ENCODE assay signal across 19 cellular contexts in genomic region chr10:21197838-21198237, GRCh38.
A peak's percentile ranks its signal among the peaks of the same experiment; 100 is the strongest.
DNase-seq lines count a peak whose midpoint lies in the region; ATAC-seq, FAIRE-seq and TF ChIP-seq lines count a peak whose summit lies in the region.
"Had no signal": no experiment of that assay in that cellular context is flagged by ENCODE, and none has a peak within 500 bp of the region (broad histone marks: within the 10 kb centered on the region; RNA-seq: fewer than 3 reads in every experiment).

No MANE protein-coding gene starts in this region.

- no peak overlapping the region for H3K14ac ChIP-seq in H1 (ENCODE audit: insufficient read length)

- no peaks in the 10 kb centered on the region for H3K36me3 Mint-ChIP-seq in activated CD4-positive, alpha-beta T cell treated with anti-CD3 and anti-CD28 coated beads for 36 hours (ENCODE audit: low read depth)
- H3K36me3 Mint-ChIP-seq: CD4-positive, alpha-beta memory T cell had no signal

- TF ChIP-seq EP300 in A549 (IDR thresholded peaks at IDR 0.05) (no peak), H1 (IDR thresholded peaks at IDR 0.05; ENCODE audit: borderline replicate concordance in 1 of 2, low read depth in 2 of 2, low read length in 2 of 2) (no peak)

- H3K18ac ChIP-seq in H1 (ENCODE audit: extremely low read depth, low read length) = no peak overlapping the region

- no peak overlapping the region for H4K8ac ChIP-seq in H1 (ENCODE audit: extremely low read depth, insufficient read depth, low read length)

- no peak overlapping the region for H2AK5ac ChIP-seq in H1 (ENCODE audit: low read depth, low read length)

- no peak overlapping the region for H3K23ac ChIP-seq in H1 (ENCODE audit: insufficient read length)

- H4K91ac ChIP-seq in H1 (replicated peaks; ENCODE audit: insufficient read length, low read length) = no peak overlapping the region

- H3K4ac ChIP-seq in H1 (replicated peaks; ENCODE audit: insufficient read length, low read depth, low read length) = no peak overlapping the region

- TF ChIP-seq POLR2A in A549 (IDR thresholded peaks at IDR 0.05; ENCODE audit: low read length) (no peak), H1 (IDR thresholded peaks at IDR 0.05; ENCODE audit: control extremely low read depth in 1 of 2, low read depth in 2 of 2, low read length in 2 of 2) (no peak)

- H2BK5ac ChIP-seq in H1 (ENCODE audit: low read depth, low read length) = no peak overlapping the region

- no peaks in the 10 kb centered on the region for H4K20me1 ChIP-seq in H1 (replicated peaks in 1 of 2; ENCODE audit: control insufficient read depth in 1 of 2, insufficient read depth in 2 of 2, low read length in 2 of 2)

- H3K27ac ChIP-seq in A549 (no peak overlapping the region), HEK293 (ENCODE audit: extremely low read depth, low read depth, low read length) (no peak overlapping the region), H1 (ENCODE audit: low read depth, low read length) (no peak overlapping the region)

- peaks cover 15% of the 10 kb centered on the region for H3K9me3 Mint-ChIP-seq in activated CD4-positive, alpha-beta T cell treated with anti-CD3 and anti-CD28 coated beads for 36 hours (ENCODE audit: low read depth)

- POLR2A ChIA-PET in A549 (lab: Yijun Ruan, JAX) = no interaction called here
- POLR2A ChIA-PET in HEK293 (lab: Yijun Ruan, JAX) = no interaction called here
- POLR2A ChIA-PET in H1 (lab: Charles Lee; ENCODE audit: partially characterized antibody) = interaction anchor here (0.6 kb wide), 1 partner anchor 9 kb away, joined by 3 read pairs; no protein-coding TSS in a partner anchor
- POLR2A ChIA-PET in activated CD4-positive, alpha-beta T cell treated with anti-CD3 and anti-CD28 coated beads for 36 hours (lab: Charles Lee) = no interaction called here

- TF ChIP-seq CTCF in A549 (IDR thresholded peaks at IDR 0.05) (no peak), HEK293 (tag by site-specific recombination; IDR thresholded peaks at IDR 0.05) (no peak), H1 (IDR thresholded peaks at IDR 0.05; ENCODE audit: control extremely low read depth in 1 of 3, insufficient read depth in 1 of 3, low read depth in 1 of 3, low read length in 3 of 3) (no peak)

- H2BK20ac ChIP-seq in H1 (ENCODE audit: low read length) = no peak overlapping the region

- H3K27ac Mint-ChIP-seq in activated CD4-positive, alpha-beta T cell treated with anti-CD3 and anti-CD28 coated beads for 36 hours = no peak overlapping the region
- H3K27ac Mint-ChIP-seq: CD4-positive, alpha-beta memory T cell; HFFc6 had no signal

- H3K4me3 ChIP-seq in A549 (no peak overlapping the region), HEK293 (ENCODE audit: low read depth, low read length) (no peak overlapping the region), H1 (ENCODE audit: extremely low read depth in 1 of 4, insufficient read depth in 2 of 4, low read depth in 3 of 4, low read length in 4 of 4) (no peak overlapping the region)

- no peak overlapping the region for H2BK12ac ChIP-seq in H1 (ENCODE audit: low read depth, low read length)

- no peak overlapping the region for H2AFZ ChIP-seq in H1 (ENCODE audit: low read length)

- H2BK120ac ChIP-seq in H1 (replicated peaks; ENCODE audit: low read depth, low read length) = no peak overlapping the region

- H4K5ac ChIP-seq in H1 (ENCODE audit: insufficient read length, low read depth, low read length) = no peak overlapping the region

- peaks cover 19% of the 10 kb centered on the region for H3K9me3 ChIP-seq in A549
- no peaks in the 10 kb centered on the region for H3K9me3 ChIP-seq in HEK293 (ENCODE audit: control insufficient read depth, insufficient read depth, low read depth, low read length)
- H3K9me3 ChIP-seq in H1 (ENCODE audit: insufficient read depth in 2 of 2, low read depth in 1 of 2, low read length in 1 of 2) = peaks cover 10 to 11% of the 10 kb centered on the region in 2 experiments; a peak in 3 of 4 replicates

- intact Hi-C loops in activated CD4-positive, alpha-beta T cell treated with anti-CD3 and anti-CD28 coated beads for 36 hours (cut with DNase I, micrococcal nuclease) = no loop called here

- no peak for TF ChIP-seq RAD21 in A549 (conservative IDR thresholded peaks at IDR 0.05 in 1 of 2, IDR thresholded peaks at IDR 0.05 in 1 of 2)
- TF ChIP-seq RAD21 in H1 (IDR thresholded peaks at IDR 0.05 in 1 of 2, conservative IDR thresholded peaks at IDR 0.05 in 1 of 2; ENCODE audit: low read depth in 2 of 2, low read length in 2 of 2) = no peak

- H3K27me3 ChIP-seq in H1 (replicated peaks in 1 of 4; ENCODE audit: control insufficient read depth in 3 of 4, extremely low read depth in 1 of 4, insufficient read depth in 3 of 4, low read length in 3 of 4) = no peaks in the 10 kb centered on the region

- H3K4me3 Mint-ChIP-seq in activated CD4-positive, alpha-beta T cell treated with anti-CD3 and anti-CD28 coated beads for 36 hours = no peak overlapping the region
- H3K4me3 Mint-ChIP-seq: CD4-positive, alpha-beta memory T cell; HFFc6 had no signal

- H2BK15ac ChIP-seq in H1 (ENCODE audit: low read length) = no peak overlapping the region

- peaks cover 18% of the 10 kb centered on the region for H3K27me3 Mint-ChIP-seq in activated CD4-positive, alpha-beta T cell treated with anti-CD3 and anti-CD28 coated beads for 36 hours

- no peak overlapping the region for H3K56ac ChIP-seq in H1 (replicated peaks; ENCODE audit: insufficient read length, low read depth, low read length)

- H3K79me1 ChIP-seq in H1 (ENCODE audit: low read depth, low read length) = no peaks in the 10 kb centered on the region

- no peak overlapping the region for H3K9ac ChIP-seq in H1 (replicated peaks in 1 of 4; ENCODE audit: extremely low read depth in 1 of 4, low read depth in 3 of 4, low read length in 3 of 4)

- H3K36me3 ChIP-seq in HEK293 (ENCODE audit: control insufficient read depth in 2 of 2, insufficient read depth in 1 of 2, low read length in 2 of 2) (no peaks in the 10 kb centered on the region), H1 (ENCODE audit: control insufficient read depth in 2 of 4, insufficient read depth in 4 of 4, low read length in 3 of 4) (no peaks in the 10 kb centered on the region; a peak in 1 of 8 replicates)

- H3K4me1 ChIP-seq in A549 = peaks cover 26% of the 10 kb centered on the region
- peaks cover 2% of the 10 kb centered on the region; the same call in 1 of the 2 replicates for H3K4me1 ChIP-seq in HEK293 (ENCODE audit: control insufficient read depth, insufficient read depth, low read length)
- no peaks in the 10 kb centered on the region for H3K4me1 ChIP-seq in H1 (replicated peaks in 1 of 4; ENCODE audit: control insufficient read depth in 3 of 4, insufficient read depth in 4 of 4, low read length in 3 of 4)

- H3K4me2 ChIP-seq in A549 = no peak overlapping the region
- H3K4me2 ChIP-seq in H1 (ENCODE audit: insufficient read depth in 1 of 2, low read depth in 2 of 2, low read length in 2 of 2) = no peak overlapping the region

- ATAC-seq in A549 = no peak
- no peak for ATAC-seq in activated CD4-positive, alpha-beta T cell treated with anti-CD3 and anti-CD28 coated beads for 36 hours

- no peaks in the 10 kb centered on the region for H3K79me2 ChIP-seq in H1 (ENCODE audit: control insufficient read depth in 1 of 2, insufficient read depth in 2 of 2, low read length in 2 of 2)

- WGBS in A549 (ENCODE audit: missing lambda C conversion rate) = 44% methylated on average over 3 of the region's 3 CpGs
- WGBS in H1 (ENCODE audit: extremely low coverage in 1 of 2, insufficient coverage in 1 of 2, insufficient read length in 1 of 2, insufficient replicate concordance in 2 of 2, low coverage in 1 of 2, low lambda C conversion rate in 2 of 2, missing lambda C conversion rate in 1 of 2), 2 experiments = 91% methylated on average over 3 of the region's 3 CpGs; no CpG with 5 or more reads in 1 of the 2 experiments

- FAIRE-seq in A549 (lab: Jason Lieb, UNC) = no peak
- no peak for FAIRE-seq in H1 (lab: Jason Lieb, UNC)
- FAIRE-seq: GM12891, GM18507 had no signal

- DNase-seq in A549 (ENCODE audit: low read depth in 1 of 2, low spot score in 1 of 2) (no peak), H1 (ENCODE audit: low read depth in 1 of 2, low spot score in 2 of 2) (no peak), HUDEP-2 (lab: John Stamatoyannopoulos, UW; ENCODE audit: unreplicated experiment in 76 of 76) (no peak), NCI-H510A (lab: John Stamatoyannopoulos, UW) (no peak)
- no peak for DNase-seq in activated CD4-positive, alpha-beta T cell treated with anti-CD3 and anti-CD28 coated beads for 36 hours
- DNase-seq: 8988T; Calu3; CD4-positive, alpha-beta memory T cell; COR-L47; DMS53; DMS79 treated with DMSO at 0.1 percent for 48 hours; GF-D8; GOT3; H7; HCEC 1CT; HFFc6 had no signal

- H3K4me1 Mint-ChIP-seq in activated CD4-positive, alpha-beta T cell treated with anti-CD3 and anti-CD28 coated beads for 36 hours = no peaks in the 10 kb centered on the region
- H3K4me1 Mint-ChIP-seq: CD4-positive, alpha-beta memory T cell had no signal

- H3K23me2 ChIP-seq in H1 (ENCODE audit: low read depth, low read length) = no peaks in the 10 kb centered on the region

- CTCF ChIA-PET in A549 (lab: Yijun Ruan, JAX) (interaction anchor here (1.5 kb wide), 1 partner anchor 72 kb away, joined by 7 read pairs; no protein-coding TSS in a partner anchor), HEK293 (lab: Yijun Ruan, JAX) (interaction anchor here (0.9 kb wide), 1 partner anchor 337 kb away, joined by 3 read pairs; no protein-coding TSS in a partner anchor), H1 (lab: Charles Lee; ENCODE audit: partially characterized antibody) (interaction anchor here (0.7 to 1.3 kb wide), 4 partner anchors 26 to 119 kb away, joined by 3 to 4 read pairs (median 3); no protein-coding TSS in a partner anchor)
- CTCF ChIA-PET in activated CD4-positive, alpha-beta T cell treated with anti-CD3 and anti-CD28 coated beads for 36 hours (lab: Charles Lee) = no interaction called here

TF ChIP-seq in A549, 52 proteins besides CTCF, POLR2A, EP300 and RAD21:
- TF ChIP-seq KDM5A (IDR thresholded peaks at IDR 0.05) (peak; percentile 67; the same call in 1 of the 2 replicates), SREBF2 (IDR thresholded peaks at IDR 0.05) (no peak), HEYL (CRISPR knock-in tag; IDR thresholded peaks at IDR 0.05) (no peak)

TF ChIP-seq in HEK293, 187 proteins besides CTCF, POLR2A, EP300 and RAD21 (continues in another document):
- no peak for TF ChIP-seq ZNF335 (tag by site-specific recombination; conservative IDR thresholded peaks at IDR 0.05)
- peak; percentile 95 for TF ChIP-seq SETDB1 (IDR thresholded peaks at IDR 0.05; ENCODE audit: insufficient read length, low read length)
- peak; percentile 43; the same call in 1 of the 2 replicates for TF ChIP-seq SCRT2 (tag by site-specific recombination; IDR thresholded peaks at IDR 0.05)
- TF ChIP-seq MZF1 (tag by site-specific recombination; IDR thresholded peaks at IDR 0.05; ENCODE audit: borderline replicate concordance) = no peak

TF ChIP-seq in H1, 55 proteins besides CTCF, POLR2A, EP300 and RAD21 (continues in another document):
- peak; percentile 50; the same call in 1 of the 2 replicates for TF ChIP-seq KDM5A (IDR thresholded peaks at IDR 0.05; ENCODE audit: low read length)
